ENCODE assay signal across 8 cellular contexts in the genomic region with DNA sequence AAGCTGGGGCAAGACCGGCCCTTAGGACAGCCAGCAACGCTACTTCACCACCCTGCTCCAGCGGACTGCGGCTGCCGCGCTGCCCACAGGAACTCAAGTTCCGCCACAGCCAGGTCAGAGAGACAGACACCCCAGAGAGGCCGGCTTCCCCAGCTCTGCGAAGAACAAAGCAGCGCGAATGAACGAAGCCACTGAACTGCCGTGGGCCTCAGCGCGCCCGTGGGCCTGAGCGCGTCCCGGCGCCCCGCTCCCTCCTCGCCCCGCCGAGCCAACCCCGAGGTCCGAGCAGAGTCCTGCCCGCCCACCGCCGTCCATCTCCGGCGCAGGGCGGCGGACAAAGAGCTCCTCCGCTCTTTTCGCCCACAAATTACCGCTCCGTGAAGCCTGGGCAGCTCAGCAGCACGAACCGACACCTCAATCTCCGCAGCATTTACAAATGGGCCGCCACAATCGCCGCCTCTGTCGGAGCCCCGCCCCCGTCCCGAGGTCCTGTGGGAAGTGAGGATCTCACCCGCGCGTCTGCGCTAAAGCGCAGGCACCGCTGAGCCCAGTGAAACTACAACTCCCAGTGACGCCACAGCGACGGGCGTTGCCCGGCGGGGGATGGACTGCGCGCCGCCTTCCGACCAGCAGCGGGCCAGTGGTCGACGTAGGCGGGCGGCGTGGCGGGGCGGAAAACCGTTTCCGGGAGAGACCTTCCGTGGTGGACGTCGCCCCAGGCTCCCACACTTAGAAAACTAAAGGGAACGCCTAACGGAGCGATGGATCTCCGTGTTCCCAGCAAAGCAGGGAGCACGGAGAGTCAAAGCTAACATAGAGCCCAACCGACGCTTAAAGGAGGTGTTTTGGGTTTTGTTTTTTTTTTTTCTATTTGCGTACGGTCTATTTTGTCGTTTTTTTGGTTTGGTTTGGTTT.
DNase-seq lines count a peak whose midpoint lies in the region; ATAC-seq and TF ChIP-seq lines count a peak whose summit lies in the region.

No MANE protein-coding gene starts in this region.

- H3K36me3 ChIP-seq in thymus (ENCODE audit: control insufficient read depth, insufficient read depth) = no peaks in the 10 kb centered on the region

- peaks cover 2% of the 10 kb centered on the region for H3K36me3 Mint-ChIP-seq in activated naive CD8-positive, alpha-beta T cell treated with anti-CD3 and anti-CD28 coated beads, Interleukin-2, amount 10 ng/mL, durations not matched to agents 7 days and 5 days
- H3K36me3 Mint-ChIP-seq in osteocyte (ENCODE audit: unreplicated experiment) = no peaks in the 10 kb centered on the region

- H3K4me3 Mint-ChIP-seq in activated naive CD8-positive, alpha-beta T cell treated with anti-CD3 and anti-CD28 coated beads, Interleukin-2, amount 10 ng/mL, durations not matched to agents 7 days and 5 days = peak overlapping the region; percentile 92
- H3K4me3 Mint-ChIP-seq in osteocyte (ENCODE audit: unreplicated experiment) = peak overlapping the region; percentile 92

- no peaks in the 10 kb centered on the region for H3K9me3 Mint-ChIP-seq in activated naive CD8-positive, alpha-beta T cell treated with anti-CD3 and anti-CD28 coated beads, Interleukin-2, amount 10 ng/mL, durations not matched to agents 7 days and 5 days
- H3K9me3 Mint-ChIP-seq in osteocyte (ENCODE audit: unreplicated experiment) = no peaks in the 10 kb centered on the region

- no peaks in the 10 kb centered on the region for H3K27me3 ChIP-seq in thymus (ENCODE audit: control insufficient read depth, insufficient read depth)

- H3K4me1 Mint-ChIP-seq in activated naive CD8-positive, alpha-beta T cell treated with anti-CD3 and anti-CD28 coated beads, Interleukin-2, amount 10 ng/mL, durations not matched to agents 7 days and 5 days = peaks cover 12% of the 10 kb centered on the region
- peaks cover 24% of the 10 kb centered on the region for H3K4me1 Mint-ChIP-seq in osteocyte (ENCODE audit: unreplicated experiment)

- under 1% methylated on average over 86 of the region's 86 CpGs for WGBS in thymus

- peak overlapping the region; percentile 94 for H3K27ac ChIP-seq in thymus (ENCODE audit: low read depth)

- H3K9me3 ChIP-seq in thymus (ENCODE audit: control insufficient read depth) = no peaks in the 10 kb centered on the region

- DNase-seq in NCI-H1092 treated with DMSO at 0.1 percent for 48 hours (lab: John Stamatoyannopoulos, UW) (peak; percentile 96), SKM-1 treated with dmso at 0.1 percent for 144 hours (lab: John Stamatoyannopoulos, UW; ENCODE audit: unreplicated experiment) (peak; percentile 94), head of caudate nucleus (peak; percentile 92 to 99 (median 98)), osteocyte (ENCODE audit: extremely low spot score, unreplicated experiment) (peak; percentile 99)
- DNase-seq in activated naive CD8-positive, alpha-beta T cell treated with anti-CD3 and anti-CD28 coated beads, Interleukin-2, amount 10 ng/mL, durations not matched to agents 7 days and 5 days = peak; percentile 92

- intact Hi-C loops in head of caudate nucleus (cut with DNase I) = no loop called here

- peak overlapping the region; percentile 80 for H3K4me3 ChIP-seq in thymus (ENCODE audit: low read length)

- H3K27me3 Mint-ChIP-seq in activated naive CD8-positive, alpha-beta T cell treated with anti-CD3 and anti-CD28 coated beads, Interleukin-2, amount 10 ng/mL, durations not matched to agents 7 days and 5 days = no peaks in the 10 kb centered on the region
- peaks cover 4% of the 10 kb centered on the region for H3K27me3 Mint-ChIP-seq in osteocyte (ENCODE audit: unreplicated experiment)

- no peak for TF ChIP-seq CTCF in osteocyte (IDR thresholded peaks at IDR 0.05)

- POLR2A ChIA-PET in activated naive CD8-positive, alpha-beta T cell treated with anti-CD3 and anti-CD28 coated beads, Interleukin-2, amount 10 ng/mL, durations not matched to agents 7 days and 5 days (lab: Charles Lee) = interaction anchor here (1.0 kb wide), 1 partner anchor 14 kb away, joined by 3 read pairs; no protein-coding TSS in a partner anchor

- peak; percentile 66 for TF ChIP-seq POLR2A in GM10847 (IDR thresholded peaks at IDR 0.05; ENCODE audit: extremely low read depth, insufficient read length)

- peak; percentile 89 for ATAC-seq in HG02623 (IDR thresholded peaks at IDR 0.05; ENCODE audit: unreplicated experiment)
- ATAC-seq in activated naive CD8-positive, alpha-beta T cell treated with anti-CD3 and anti-CD28 coated beads, Interleukin-2, amount 10 ng/mL, durations not matched to agents 7 days and 5 days (ENCODE audit: low read depth) = peak; percentile 99

- H3K4me1 ChIP-seq in thymus (ENCODE audit: control insufficient read depth, insufficient read depth, low read length) = peaks cover 4% of the 10 kb centered on the region

- H3K27ac Mint-ChIP-seq in activated naive CD8-positive, alpha-beta T cell treated with anti-CD3 and anti-CD28 coated beads, Interleukin-2, amount 10 ng/mL, durations not matched to agents 7 days and 5 days = peak overlapping the region; percentile 96
- H3K27ac Mint-ChIP-seq in osteocyte (ENCODE audit: unreplicated experiment) = peak overlapping the region; percentile 99

Comparison
In these comparisons a context has a peak if more than half of its experiments do, and no peak if none do; other contexts are left out.
1. Peak in every context shown above with its lines: DNase-seq, ATAC-seq, H3K4me3 ChIP-seq and H3K27ac ChIP-seq.